Comparison of ENCODE assay signal across 22 cellular contexts in genomic region chr5:146719179-146719578, GRCh38.
"Had no signal": no experiment of that assay in that cellular context is flagged by ENCODE, and none has a peak within 500 bp of the region (broad histone marks: within the 10 kb centered on the region; RNA-seq: fewer than 3 reads in every experiment).

No MANE protein-coding gene starts in this region.

- H3K4me1 ChIP-seq: colonic mucosa, gastrocnemius medialis, heart right ventricle, left lung, lower lobe of right lung had no signal

- H3K36me3 ChIP-seq: colonic mucosa, esophagus squamous epithelium, gastrocnemius medialis, heart right ventricle, left lung, lower lobe of right lung had no signal

- H3K9me3 ChIP-seq: colonic mucosa, esophagus squamous epithelium, gastrocnemius medialis, heart right ventricle, left lung, lower lobe of right lung, mucosa of descending colon had no signal

- H3K27ac ChIP-seq: colonic mucosa, epithelial cell of prostate, gastrocnemius medialis, heart right ventricle, left lung, lower lobe of right lung had no signal

- H3K4me3 ChIP-seq: colonic mucosa, esophagus squamous epithelium, gastrocnemius medialis, heart right ventricle, left lung, lower lobe of right lung, mucosa of descending colon had no signal

- ATAC-seq: effector memory CD8-positive, alpha-beta T cell; gastrocnemius medialis; heart right ventricle; left cardiac atrium; left lung; left ventricle myocardium superior; lower lobe of right lung; mucosa of descending colon had no signal

- H3K27me3 ChIP-seq: colonic mucosa, esophagus squamous epithelium, gastrocnemius medialis, left lung had no signal

- DNase-seq: colonic mucosa; cortex of kidney; effector CD8-positive, alpha-beta T cell; effector memory CD8-positive, alpha-beta T cell; endodermal cell; erythroblast; esophagus squamous epithelium; foreskin fibroblast; foreskin melanocyte; gastrocnemius medialis; glutamatergic neuron; head of caudate nucleus; heart right ventricle; hippocampal formation; left cardiac atrium; left lung; left ventricle myocardium superior; lower lobe of right lung; mesenchymal stem cell; mucosa of descending colon; naive B cell had no signal
